In genomic region chr12:38350342-38351181, GRCh38 we compare ENCODE assay signal across 9 cellular contexts. TPM values are rescaled to one million over a fixed set of nuclear protein-coding genes. Genes with fewer than 3 reads are reported as not detected.
DNase-seq lines count a peak whose midpoint lies in the region; ATAC-seq and TF ChIP-seq lines count a peak whose summit lies in the region.
"Had no signal": no experiment of that assay in that cellular context is flagged by ENCODE, and none has a peak within 500 bp of the region (broad histone marks: within the 10 kb centered on the region; RNA-seq: fewer than 3 reads in every experiment).

No MANE protein-coding gene starts in this region.

- H3K4me3 Mint-ChIP-seq in activated naive CD8-positive, alpha-beta T cell treated with anti-CD3 and anti-CD28 coated beads, Interleukin-2, amount 50 U/mL, for 24 hours, result no peak overlapping the region
- H3K4me3 Mint-ChIP-seq in activated naive CD8-positive, alpha-beta T cell treated with anti-CD3 and anti-CD28 coated beads for 36 hours, result no peak overlapping the region

- no peaks in the 10 kb centered on the region for H3K79me1 ChIP-seq in trophoblast cell (ENCODE audit: low read length)

- no peaks in the 10 kb centered on the region for H3K36me3 Mint-ChIP-seq in activated naive CD8-positive, alpha-beta T cell treated with anti-CD3 and anti-CD28 coated beads, Interleukin-2, amount 50 U/mL, for 24 hours (ENCODE audit: low read depth)
- no peaks in the 10 kb centered on the region for H3K36me3 Mint-ChIP-seq in activated naive CD8-positive, alpha-beta T cell treated with anti-CD3 and anti-CD28 coated beads for 36 hours

- H3K4me1 Mint-ChIP-seq in activated naive CD8-positive, alpha-beta T cell treated with anti-CD3 and anti-CD28 coated beads, Interleukin-2, amount 50 U/mL, for 24 hours, result peaks cover 6% of the 10 kb centered on the region
- peaks cover 6% of the 10 kb centered on the region for H3K4me1 Mint-ChIP-seq in activated naive CD8-positive, alpha-beta T cell treated with anti-CD3 and anti-CD28 coated beads for 36 hours

- no peaks in the 10 kb centered on the region for H3K36me3 ChIP-seq in trophoblast cell (ENCODE audit: control insufficient read depth in 1 of 2, insufficient read depth in 2 of 2, low read length in 2 of 2)
- no peaks in the 10 kb centered on the region for H3K36me3 ChIP-seq in osteoblast (ENCODE audit: insufficient read depth, low read length)

- H2AFZ ChIP-seq in trophoblast cell (ENCODE audit: insufficient read depth, low read length, poor library complexity) (no peak overlapping the region), osteoblast (ENCODE audit: low read length) (no peak overlapping the region)

- H3K27me3 ChIP-seq in trophoblast cell (ENCODE audit: insufficient read depth, low read length) (no peaks in the 10 kb centered on the region), osteoblast (ENCODE audit: insufficient read depth, low read length) (no peaks in the 10 kb centered on the region)

- H3K9me3 Mint-ChIP-seq in activated naive CD8-positive, alpha-beta T cell treated with anti-CD3 and anti-CD28 coated beads, Interleukin-2, amount 50 U/mL, for 24 hours, result peaks cover 6% of the 10 kb centered on the region
- H3K9me3 Mint-ChIP-seq in activated naive CD8-positive, alpha-beta T cell treated with anti-CD3 and anti-CD28 coated beads for 36 hours, result peaks cover 9% of the 10 kb centered on the region

- H3K9me3 ChIP-seq in trophoblast cell (ENCODE audit: insufficient read depth, low read depth, low read length), result no peaks in the 10 kb centered on the region
- no peaks in the 10 kb centered on the region for H3K9me3 ChIP-seq in osteoblast (ENCODE audit: low read depth, low read length)

- H3K4me1 ChIP-seq in trophoblast cell (ENCODE audit: control insufficient read depth in 1 of 2, insufficient read depth in 2 of 2, low read length in 2 of 2), result no peaks in the 10 kb centered on the region
- no peaks in the 10 kb centered on the region for H3K4me1 ChIP-seq in osteoblast (ENCODE audit: insufficient read depth, low read length)

- H2AK5ac ChIP-seq in trophoblast cell (ENCODE audit: low read length), result no peak overlapping the region

- H3K79me2 ChIP-seq in trophoblast cell (ENCODE audit: control insufficient read depth, insufficient read depth, low read length, poor library complexity) (no peaks in the 10 kb centered on the region), osteoblast (ENCODE audit: insufficient read depth, low read length) (no peaks in the 10 kb centered on the region)

- H3K4ac ChIP-seq in trophoblast cell (ENCODE audit: low read depth, low read length), result no peak overlapping the region

- no peak overlapping the region for H2BK12ac ChIP-seq in trophoblast cell (ENCODE audit: low read length)

- no peak overlapping the region for H4K8ac ChIP-seq in trophoblast cell (ENCODE audit: low read depth, low read length)

- no peak overlapping the region for H3K18ac ChIP-seq in trophoblast cell (ENCODE audit: low read length)

- no peak for DNase-seq in activated naive CD8-positive, alpha-beta T cell treated with anti-CD3 and anti-CD28 coated beads, Interleukin-2, amount 50 U/mL, for 24 hours
- DNase-seq in activated naive CD8-positive, alpha-beta T cell treated with anti-CD3 and anti-CD28 coated beads for 36 hours, result no peak
- DNase-seq in nucleus accumbens (lab: John Stamatoyannopoulos, UW), result no peak
- no peak for DNase-seq in trophoblast cell
- DNase-seq in osteoblast (ENCODE audit: insufficient read length, low spot score, missing footprints), result no peak
- DNase-seq in caudate nucleus (lab: John Stamatoyannopoulos, UW), result no peak

- ATAC-seq in activated naive CD8-positive, alpha-beta T cell treated with anti-CD3 and anti-CD28 coated beads, Interleukin-2, amount 50 U/mL, for 24 hours, result peak; percentile 66
- ATAC-seq in HG02678 (IDR thresholded peaks at IDR 0.05; ENCODE audit: unreplicated experiment) (peak; percentile 98), HG03571 (IDR thresholded peaks at IDR 0.05; ENCODE audit: unreplicated experiment) (peak; percentile 100)

- H4K12ac ChIP-seq in trophoblast cell (ENCODE audit: low read depth, low read length), result no peak overlapping the region

- no peak overlapping the region for H3K23ac ChIP-seq in trophoblast cell (ENCODE audit: low read length)

- WGBS in trophoblast cell (ENCODE audit: extremely low coverage, insufficient coverage, insufficient read length), result no CpG with 5 or more reads among the region's 4 CpGs

- H3K27me3 Mint-ChIP-seq in activated naive CD8-positive, alpha-beta T cell treated with anti-CD3 and anti-CD28 coated beads, Interleukin-2, amount 50 U/mL, for 24 hours, result no peaks in the 10 kb centered on the region
- H3K27me3 Mint-ChIP-seq in activated naive CD8-positive, alpha-beta T cell treated with anti-CD3 and anti-CD28 coated beads for 36 hours, result no peaks in the 10 kb centered on the region

- H4K20me1 ChIP-seq in osteoblast (ENCODE audit: insufficient read depth, low read length), result no peaks in the 10 kb centered on the region

- no peak for TF ChIP-seq CTCF in osteoblast (IDR thresholded peaks at IDR 0.05; ENCODE audit: extremely low read depth, low read depth, low read length)

- no peak overlapping the region for H3K4me2 ChIP-seq in trophoblast cell (ENCODE audit: low read length)
- H3K4me2 ChIP-seq in osteoblast (ENCODE audit: insufficient read depth, low read length), result no peak overlapping the region

- H2BK5ac ChIP-seq in trophoblast cell (ENCODE audit: low read depth, low read length, poor library complexity), result no peak overlapping the region

- H4K91ac ChIP-seq in trophoblast cell (ENCODE audit: low read depth, low read length), result no peak overlapping the region

- no peak overlapping the region for H3K27ac ChIP-seq in trophoblast cell (ENCODE audit: low read depth, low read length)
- H3K27ac ChIP-seq in osteoblast (ENCODE audit: low read depth, low read length), result no peak overlapping the region
- no peak overlapping the region for H3K27ac ChIP-seq in caudate nucleus (ENCODE audit: low read depth, low read length)

- H3K14ac ChIP-seq in trophoblast cell (ENCODE audit: low read length), result no peak overlapping the region

- H2BK120ac ChIP-seq in trophoblast cell (ENCODE audit: insufficient read depth, low read length, poor library complexity), result no peak overlapping the region

- H3K27ac Mint-ChIP-seq in activated naive CD8-positive, alpha-beta T cell treated with anti-CD3 and anti-CD28 coated beads, Interleukin-2, amount 50 U/mL, for 24 hours, result no peak overlapping the region
- H3K27ac Mint-ChIP-seq in activated naive CD8-positive, alpha-beta T cell treated with anti-CD3 and anti-CD28 coated beads for 36 hours, result no peak overlapping the region
- H3K27ac Mint-ChIP-seq: activated T-helper 2 cell treated with anti-CD3 and anti-CD28 coated beads, Interferon-gamma antibody, Interleukin-2, Interleukin-4, amounts not matched to agents 10 μg/mL and 5 μg/mL and 100 μg/mL, durations not matched to agents 14 hours and 24 hours and 36 hours had no signal

- no peak overlapping the region for H3K9ac ChIP-seq in trophoblast cell (ENCODE audit: low read length)

- H3K4me3 ChIP-seq in trophoblast cell (ENCODE audit: low read depth, low read length), result no peak overlapping the region
- no peak overlapping the region for H3K4me3 ChIP-seq in osteoblast (ENCODE audit: insufficient read depth, low read length)

RNA-seq across cellular contexts. Expression of gene ALG10B, which starts 34.0 kb away (rescaled TPM):
- 10 to 100 TPM in 1 of 2 experiments, 1 to 10 TPM in 1; 9.8 to 10.9 TPM for total RNA-seq in activated naive CD8-positive, alpha-beta T cell treated with anti-CD3 and anti-CD28 coated beads for 36 hours
- polyA plus RNA-seq in trophoblast cell (2013), result 2.3 TPM in 2 replicates
- 2.9 and 5.3 TPM in 2 replicates for total RNA-seq in osteoblast
